In the genomic region with DNA sequence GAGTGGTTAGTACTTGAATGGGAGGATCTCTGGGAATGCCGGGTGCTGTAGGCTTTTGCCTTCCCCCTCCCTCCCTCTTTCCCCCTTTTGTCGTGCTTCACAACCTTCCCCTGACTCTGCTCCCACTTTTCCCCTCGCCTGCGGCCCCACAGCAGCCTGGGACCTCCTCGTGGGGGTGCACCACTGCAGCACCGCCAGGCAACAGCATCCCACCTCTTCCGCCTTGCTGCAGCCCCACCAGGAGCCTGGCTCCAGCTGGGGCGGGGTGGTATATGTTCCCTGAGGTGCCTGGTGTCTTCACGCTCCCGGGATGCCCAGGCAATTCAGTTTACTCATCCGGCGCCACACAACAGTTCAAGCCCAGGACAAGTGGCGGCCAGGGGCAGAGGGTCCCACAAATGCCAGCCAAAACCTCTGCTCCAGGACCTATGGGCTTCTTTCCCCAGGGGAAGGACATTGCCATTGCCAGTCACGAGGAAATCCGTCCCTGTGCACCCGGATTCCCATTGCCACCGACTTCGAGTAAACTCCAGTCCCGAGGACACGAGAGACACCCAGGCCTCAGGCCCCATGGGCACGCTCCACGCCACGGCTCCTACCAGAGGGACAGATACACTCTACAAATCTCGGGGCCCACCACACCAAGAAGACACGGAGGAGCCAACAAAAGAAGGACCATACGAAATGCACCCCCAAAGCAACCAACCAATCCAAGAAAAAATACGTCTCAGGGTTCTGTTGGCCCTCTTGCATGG, we compare ENCODE assay signal across 22 cellular contexts.
"Had no signal": no experiment of that assay in that cellular context is flagged by ENCODE, and none has a peak within 500 bp of the region (broad histone marks: within the 10 kb centered on the region; RNA-seq: fewer than 3 reads in every experiment).

No MANE protein-coding gene starts in this region.

- H3K4me1 Mint-ChIP-seq: nephron; neural crest cell; stimulated activated naive CD8-positive, alpha-beta T cell treated with anti-CD3 and anti-CD28 coated beads, Interleukin-15, amount 100 ng/mL, for 72 hours had no signal

- DNase-seq: islet precursor cell; left ventricle myocardium inferior; mesendoderm; midbrain; mucosa of descending colon; naive thymus-derived CD8-positive, alpha-beta T cell; nucleus accumbens; ovary; right lobe of liver; stimulated activated CD4-positive, alpha-beta T cell treated with anti-CD3 and anti-CD28 coated beads, Interleukin-1b, Interleukin-23, amount 100 ng/mL, for 48 hours; stimulated activated CD4-positive, alpha-beta T cell treated with anti-CD3 and anti-CD28 coated beads, Interleukin-2, amount 100 ng/mL, for 48 hours; stimulated activated CD4-positive, alpha-beta T cell treated with anti-CD3 and anti-CD28 coated beads, Interleukin-4, amount 100 ng/mL, for 4 hours; stimulated activated CD8-positive, alpha-beta memory T cell treated with anti-CD3 and anti-CD28 coated beads, Interleukin-4, amount 100 ng/mL, for 48 hours; stimulated activated naive CD4-positive, alpha-beta T cell treated with Interleukin-2 at 50 U/mL for 16 hours; stimulated activated naive CD8-positive, alpha-beta T cell treated with anti-CD3 and anti-CD28 coated beads, Interleukin-15, amount 100 ng/mL, for 72 hours; substantia nigra; uterus had no signal

- ATAC-seq: mucosa of descending colon; naive thymus-derived CD8-positive, alpha-beta T cell; right lobe of liver had no signal

- H3K4me3 Mint-ChIP-seq: nephron; neural crest cell; stimulated activated memory B cell treated with anti-CD40 and anti-IgM and Interleukin-4, amounts not matched to agents 10 μg/mL and 1 μg/mL and 100 μg/mL, for 72 hours; stimulated activated naive CD8-positive, alpha-beta T cell treated with anti-CD3 and anti-CD28 coated beads, Interleukin-15, amount 100 ng/mL, for 72 hours; type B pancreatic cell had no signal

- H3K36me3 Mint-ChIP-seq: naive thymus-derived CD8-positive, alpha-beta T cell; stimulated activated memory B cell treated with anti-CD40 and anti-IgM and Interleukin-4, amounts not matched to agents 10 μg/mL and 1 μg/mL and 100 μg/mL, for 72 hours had no signal

- H3K27me3 Mint-ChIP-seq: progenitor cell of endocrine pancreas; stimulated activated memory B cell treated with anti-CD40 and anti-IgM and Interleukin-4, amounts not matched to agents 10 μg/mL and 1 μg/mL and 100 μg/mL, for 72 hours; stimulated activated naive CD8-positive, alpha-beta T cell treated with anti-CD3 and anti-CD28 coated beads, Interleukin-15, amount 100 ng/mL, for 72 hours; type B pancreatic cell had no signal

- H3K9me3 Mint-ChIP-seq: stimulated activated naive CD8-positive, alpha-beta T cell treated with anti-CD3 and anti-CD28 coated beads, Interleukin-15, amount 100 ng/mL, for 72 hours had no signal

- H3K27ac Mint-ChIP-seq: naive thymus-derived CD8-positive, alpha-beta T cell; nephron; progenitor cell of endocrine pancreas; stimulated activated memory B cell treated with anti-CD40 and anti-IgM and Interleukin-4, amounts not matched to agents 10 μg/mL and 1 μg/mL and 100 μg/mL, for 72 hours; stimulated activated naive CD8-positive, alpha-beta T cell treated with anti-CD3 and anti-CD28 coated beads, Interleukin-15, amount 100 ng/mL, for 72 hours; type B pancreatic cell had no signal
